In genomic region chr1:211581521-211581920, GRCh38 we compare ENCODE assay signal across 13 cellular contexts. TPM values are rescaled to one million over a fixed set of nuclear protein-coding genes. Genes with fewer than 3 reads are reported as not detected.
DNase-seq lines count a peak whose midpoint lies in the region; ATAC-seq and TF ChIP-seq lines count a peak whose summit lies in the region.
"Had no signal": no experiment of that assay in that cellular context is flagged by ENCODE, and none has a peak within 500 bp of the region (broad histone marks: within the 10 kb centered on the region; RNA-seq: fewer than 3 reads in every experiment).

No MANE protein-coding gene starts in this region.

- H3K4me3 ChIP-seq in ACC112 (ENCODE audit: low read depth, low read length) (no peak overlapping the region), HUES48 (ENCODE audit: low read depth, low read length) (no peak overlapping the region), colonic mucosa (no peak overlapping the region), muscle layer of colon (ENCODE audit: low read depth in 1 of 2, low read length in 2 of 2) (no peak overlapping the region)

- H3K27me3 ChIP-seq in ACC112 (ENCODE audit: insufficient read depth, low read length) (no peaks in the 10 kb centered on the region), HUES48 (ENCODE audit: control insufficient read depth, insufficient read depth, low read length) (no peaks in the 10 kb centered on the region), colonic mucosa (no peaks in the 10 kb centered on the region), muscle layer of colon (ENCODE audit: control insufficient read depth in 1 of 2, insufficient read depth in 2 of 2, low read length in 2 of 2) (no peaks in the 10 kb centered on the region)

- H3K4me1 Mint-ChIP-seq in activated T-helper 2 cell treated with anti-CD3 and anti-CD28 coated beads, Interferon-gamma antibody, Interleukin-2, Interleukin-4, amounts not matched to agents 10 μg/mL and 5 μg/mL and 100 μg/mL, durations not matched to agents 14 hours and 24 hours and 36 hours (ENCODE audit: low read depth), result peaks cover 27% of the 10 kb centered on the region

- H3K9me3 ChIP-seq in HUES48 (ENCODE audit: control insufficient read depth, insufficient read depth, low read length), result no peaks in the 10 kb centered on the region
- H3K9me3 ChIP-seq in colonic mucosa, result no peaks in the 10 kb centered on the region
- H3K9me3 ChIP-seq in muscle layer of colon (ENCODE audit: low read length), result no peaks in the 10 kb centered on the region

- no peaks in the 10 kb centered on the region for H3K9me3 Mint-ChIP-seq in activated T-helper 2 cell treated with anti-CD3 and anti-CD28 coated beads, Interferon-gamma antibody, Interleukin-2, Interleukin-4, amounts not matched to agents 10 μg/mL and 5 μg/mL and 100 μg/mL, durations not matched to agents 14 hours and 24 hours and 36 hours
- H3K9me3 Mint-ChIP-seq: dendritic cell treated with granulocyte-macrophage colony-stimulating factor and Interleukin-4, amounts not matched to agents 40 ng/mL and 50 ng/mL, for 4 days; stimulated activated effector memory CD8-positive, alpha-beta T cell treated with anti-CD3 and anti-CD28 coated beads, Interleukin-12 subunit alpha, Interleukin-12 subunit beta, amount 100 ng/mL, for 72 hours had no signal

- no peak overlapping the region for H3K4me3 Mint-ChIP-seq in activated T-helper 2 cell treated with anti-CD3 and anti-CD28 coated beads, Interferon-gamma antibody, Interleukin-2, Interleukin-4, amounts not matched to agents 10 μg/mL and 5 μg/mL and 100 μg/mL, durations not matched to agents 14 hours and 24 hours and 36 hours (ENCODE audit: low read depth)
- H3K4me3 Mint-ChIP-seq: dendritic cell treated with granulocyte-macrophage colony-stimulating factor and Interleukin-4, amounts not matched to agents 40 ng/mL and 50 ng/mL, for 4 days; stimulated activated effector memory CD8-positive, alpha-beta T cell treated with anti-CD3 and anti-CD28 coated beads, Interleukin-12 subunit alpha, Interleukin-12 subunit beta, amount 100 ng/mL, for 72 hours had no signal

- H3K27ac ChIP-seq in ACC112 (ENCODE audit: low read depth, low read length), result peak overlapping the region; percentile 57
- H3K27ac ChIP-seq in HUES48 (ENCODE audit: low read depth, low read length), result peak overlapping the region; percentile 76
- H3K27ac ChIP-seq in colonic mucosa, result peak overlapping the region; percentile 37
- peak overlapping the region; percentile 31 for H3K27ac ChIP-seq in muscle layer of colon (ENCODE audit: low read depth, low read length)

- H3K36me3 ChIP-seq in ACC112 (ENCODE audit: insufficient read depth, low read length) (no peaks in the 10 kb centered on the region), HUES48 (ENCODE audit: control insufficient read depth, insufficient read depth, low read length) (no peaks in the 10 kb centered on the region), colonic mucosa (no peaks in the 10 kb centered on the region), muscle layer of colon (ENCODE audit: insufficient read depth, low read length) (no peaks in the 10 kb centered on the region)

- ATAC-seq in HG02973 (IDR thresholded peaks at IDR 0.05; ENCODE audit: unreplicated experiment), result no peak
- no peak for ATAC-seq in HG03565 (IDR thresholded peaks at IDR 0.05; ENCODE audit: unreplicated experiment)
- ATAC-seq: stimulated activated effector memory CD8-positive, alpha-beta T cell treated with anti-CD3 and anti-CD28 coated beads, Interleukin-12 subunit alpha, Interleukin-12 subunit beta, amount 100 ng/mL, for 72 hours had no signal

- peaks cover 24% of the 10 kb centered on the region for H3K79me2 ChIP-seq in ACC112 (ENCODE audit: control insufficient read depth, insufficient read depth, low read length, unreplicated experiment)

- TF ChIP-seq CTCF in colonic mucosa (IDR thresholded peaks at IDR 0.05), result no peak

- H3K27ac Mint-ChIP-seq in activated T-helper 2 cell treated with anti-CD3 and anti-CD28 coated beads, Interferon-gamma antibody, Interleukin-2, Interleukin-4, amounts not matched to agents 10 μg/mL and 5 μg/mL and 100 μg/mL, durations not matched to agents 14 hours and 24 hours and 36 hours, result no peak overlapping the region
- H3K27ac Mint-ChIP-seq: dendritic cell treated with granulocyte-macrophage colony-stimulating factor and Interleukin-4, amounts not matched to agents 40 ng/mL and 50 ng/mL, for 4 days; stimulated activated effector memory CD8-positive, alpha-beta T cell treated with anti-CD3 and anti-CD28 coated beads, Interleukin-12 subunit alpha, Interleukin-12 subunit beta, amount 100 ng/mL, for 72 hours had no signal

- no peak overlapping the region for H3K9ac ChIP-seq in HUES48 (ENCODE audit: low read depth, low read length)
- no peak overlapping the region for H3K9ac ChIP-seq in colonic mucosa (ENCODE audit: low read depth in 2 of 2, low read length in 2 of 2)
- peak overlapping the region; percentile 1 for H3K9ac ChIP-seq in muscle layer of colon (ENCODE audit: low read length)

- peaks cover 9% of the 10 kb centered on the region for H3K36me3 Mint-ChIP-seq in activated T-helper 2 cell treated with anti-CD3 and anti-CD28 coated beads, Interferon-gamma antibody, Interleukin-2, Interleukin-4, amounts not matched to agents 10 μg/mL and 5 μg/mL and 100 μg/mL, durations not matched to agents 14 hours and 24 hours and 36 hours (ENCODE audit: low read depth)
- H3K36me3 Mint-ChIP-seq: stimulated activated effector memory CD8-positive, alpha-beta T cell treated with anti-CD3 and anti-CD28 coated beads, Interleukin-12 subunit alpha, Interleukin-12 subunit beta, amount 100 ng/mL, for 72 hours had no signal

- H3K27me3 Mint-ChIP-seq in activated T-helper 2 cell treated with anti-CD3 and anti-CD28 coated beads, Interferon-gamma antibody, Interleukin-2, Interleukin-4, amounts not matched to agents 10 μg/mL and 5 μg/mL and 100 μg/mL, durations not matched to agents 14 hours and 24 hours and 36 hours (ENCODE audit: low read depth), result no peaks in the 10 kb centered on the region
- H3K27me3 Mint-ChIP-seq: dendritic cell treated with granulocyte-macrophage colony-stimulating factor and Interleukin-4, amounts not matched to agents 40 ng/mL and 50 ng/mL, for 4 days had no signal

- DNase-seq in colonic mucosa, result no peak
- DNase-seq in stimulated activated CD4-positive, alpha-beta T cell treated with anti-CD3 and anti-CD28 coated beads, Interleukin-15, amount 100 ng/mL, for 24 hours, result no peak
- no peak for DNase-seq in activated T-helper 2 cell treated with anti-CD3 and anti-CD28 coated beads, Interferon-gamma antibody, Interleukin-2, Interleukin-4, amounts not matched to agents 10 μg/mL and 5 μg/mL and 100 μg/mL, durations not matched to agents 14 hours and 24 hours and 36 hours (ENCODE audit: low spot score)
- DNase-seq: COR-L47, kidney, NCI-H187 treated with DMSO at 0.1 percent for 48 hours had no signal

- H2AFZ ChIP-seq in ACC112 (ENCODE audit: low read length, unreplicated experiment), result peak overlapping the region; percentile 19

- H3K4me1 ChIP-seq in ACC112 (ENCODE audit: control insufficient read depth, insufficient read depth, low read length, unreplicated experiment) (peaks cover 23% of the 10 kb centered on the region), HUES48 (ENCODE audit: control insufficient read depth, insufficient read depth, low read length) (peaks cover 23% of the 10 kb centered on the region), colonic mucosa (no peaks in the 10 kb centered on the region), muscle layer of colon (ENCODE audit: insufficient read depth, low read length) (peaks cover 29% of the 10 kb centered on the region)

- intact Hi-C loops in colonic mucosa (cut with DNase I), result no loop called here
- intact Hi-C loops in activated T-helper 2 cell treated with anti-CD3 and anti-CD28 coated beads, Interferon-gamma antibody, Interleukin-2, Interleukin-4, amounts not matched to agents 10 μg/mL and 5 μg/mL and 100 μg/mL, durations not matched to agents 14 hours and 24 hours and 36 hours (cut with micrococcal nuclease), result no loop called here

RNA-seq across cellular contexts. Expression of gene SLC30A1, which starts 2.6 kb away (rescaled TPM):
- 10 to 100 TPM; 18.5 to 28.0 TPM for total RNA-seq in colonic mucosa
- total RNA-seq in activated T-helper 2 cell treated with anti-CD3 and anti-CD28 coated beads, Interferon-gamma antibody, Interleukin-2, Interleukin-4, amounts not matched to agents 10 μg/mL and 5 μg/mL and 100 μg/mL, durations not matched to agents 14 hours and 24 hours and 36 hours, result 7.9 and 8.0 TPM in 2 replicates
